13 cellular contexts compared by ENCODE assay signal in the genomic region with DNA sequence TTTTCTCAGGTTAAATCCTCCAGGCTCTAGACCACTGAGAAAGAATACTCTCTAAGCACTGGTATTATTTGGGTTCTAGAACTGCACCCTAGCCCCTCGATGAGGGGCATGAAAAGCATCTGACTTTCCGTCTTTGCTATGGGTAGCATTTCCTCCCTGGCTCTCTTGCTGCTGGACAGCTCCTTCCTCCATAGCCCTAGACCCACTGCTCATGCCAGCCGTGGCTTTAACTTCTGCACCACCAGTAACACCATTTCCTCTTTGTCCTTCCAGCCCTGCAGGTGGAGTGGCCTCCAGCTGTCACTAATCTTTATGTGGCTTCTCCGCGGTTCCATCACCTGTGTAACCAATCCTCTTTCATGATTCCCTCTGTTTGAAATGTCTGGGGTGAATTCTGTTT.
"Had no signal": no experiment of that assay in that cellular context is flagged by ENCODE, and none has a peak within 500 bp of the region (broad histone marks: within the 10 kb centered on the region; RNA-seq: fewer than 3 reads in every experiment).

No MANE protein-coding gene starts in this region.

- H3K4me3 ChIP-seq: ascending aorta, ovary, suprapubic skin had no signal

- DNase-seq: activated CD4-positive, alpha-beta T cell treated with anti-CD3 and anti-CD28 coated beads, Interleukin-2, amount 50 U/mL, for 48 hours; activated naive CD4-positive, alpha-beta T cell treated with anti-CD3 and anti-CD28 coated beads, Interleukin-2, amount 10 ng/mL, durations not matched to agents 7 days and 5 days; activated T-cell treated with anti-CD3 and anti-CD28 coated beads, Interleukin-2, amount 50 U/mL, for 1 hour; head of caudate nucleus; left cardiac atrium; naive B cell; ovary; stimulated activated naive CD8-positive, alpha-beta T cell treated with anti-CD3 and anti-CD28 coated beads, Interleukin-15, Interleukin-2, amounts not matched to agents 100 U/mL and 50 U/mL, for 24 hours; trophoblast cell had no signal

- ATAC-seq: left cardiac atrium; sciatic nerve; stimulated activated naive CD8-positive, alpha-beta T cell treated with anti-CD3 and anti-CD28 coated beads, Interleukin-15, Interleukin-2, amounts not matched to agents 100 U/mL and 50 U/mL, for 24 hours had no signal

- H3K4me3 Mint-ChIP-seq: activated naive CD4-positive, alpha-beta T cell treated with anti-CD3 and anti-CD28 coated beads, Interleukin-2, amount 10 ng/mL, durations not matched to agents 7 days and 5 days had no signal

- H3K36me3 Mint-ChIP-seq: activated naive CD4-positive, alpha-beta T cell treated with anti-CD3 and anti-CD28 coated beads, Interleukin-2, amount 10 ng/mL, durations not matched to agents 7 days and 5 days; naive B cell had no signal

- H3K4me1 Mint-ChIP-seq: activated naive CD4-positive, alpha-beta T cell treated with anti-CD3 and anti-CD28 coated beads, Interleukin-2, amount 10 ng/mL, durations not matched to agents 7 days and 5 days; naive B cell had no signal

- H3K27ac ChIP-seq: ascending aorta, ovary, suprapubic skin had no signal

- H3K27me3 Mint-ChIP-seq: activated naive CD4-positive, alpha-beta T cell treated with anti-CD3 and anti-CD28 coated beads, Interleukin-2, amount 10 ng/mL, durations not matched to agents 7 days and 5 days had no signal

- H3K9me3 Mint-ChIP-seq: activated naive CD4-positive, alpha-beta T cell treated with anti-CD3 and anti-CD28 coated beads, Interleukin-2, amount 10 ng/mL, durations not matched to agents 7 days and 5 days; activated T-helper 2 cell treated with anti-CD3 and anti-CD28 coated beads, Interferon-gamma antibody, Interleukin-2, Interleukin-4, amounts not matched to agents 10 μg/mL and 5 μg/mL and 100 μg/mL, durations not matched to agents 14 hours and 24 hours and 36 hours; naive B cell had no signal

- H3K27me3 ChIP-seq: ascending aorta, ovary, suprapubic skin had no signal

- H3K36me3 ChIP-seq: ascending aorta, ovary, suprapubic skin had no signal

- H3K27ac Mint-ChIP-seq: activated naive CD4-positive, alpha-beta T cell treated with anti-CD3 and anti-CD28 coated beads, Interleukin-2, amount 10 ng/mL, durations not matched to agents 7 days and 5 days; activated T-helper 2 cell treated with anti-CD3 and anti-CD28 coated beads, Interferon-gamma antibody, Interleukin-2, Interleukin-4, amounts not matched to agents 10 μg/mL and 5 μg/mL and 100 μg/mL, durations not matched to agents 14 hours and 24 hours and 36 hours had no signal

- H3K4me1 ChIP-seq: ascending aorta had no signal

- H3K9me3 ChIP-seq: ascending aorta, ovary, suprapubic skin had no signal
